Comparison of ENCODE assay signal across 13 cellular contexts in genomic region chr2:122755281-122755780, GRCh38.
"Had no signal": no experiment of that assay in that cellular context is flagged by ENCODE, and none has a peak within 500 bp of the region (broad histone marks: within the 10 kb centered on the region; RNA-seq: fewer than 3 reads in every experiment).

No MANE protein-coding gene starts in this region.

- H3K27ac Mint-ChIP-seq: activated naive CD8-positive, alpha-beta T cell treated with anti-CD3 and anti-CD28 coated beads, Interleukin-2, amount 50 U/mL, for 24 hours; activated T-helper 1 cell treated with anti-CD3 and anti-CD28 coated beads, Interleukin-12 subunit alpha, Interleukin-12 subunit beta, Interleukin-2, Interleukin-4 antibody, amounts not matched to agents 30 ng/mL and 10 ng/mL and 1 ng/mL, durations not matched to agents 14 hours and 24 hours and 36 hours; mesothelial cell of epicardium; stimulated activated memory B cell treated with anti-CD40 and anti-IgM and Interleukin-4, amounts not matched to agents 10 μg/mL and 1 μg/mL and 100 μg/mL, for 72 hours; T-helper 2 cell treated with Interferon-gamma antibody and Interleukin-4, amounts not matched to agents 5 μg/mL and 100 μg/mL, for 36 hours had no signal

- H3K4me1 Mint-ChIP-seq: activated naive CD8-positive, alpha-beta T cell treated with anti-CD3 and anti-CD28 coated beads, Interleukin-2, amount 50 U/mL, for 24 hours; stimulated activated memory B cell treated with anti-CD40 and anti-IgM and Interleukin-4, amounts not matched to agents 10 μg/mL and 1 μg/mL and 100 μg/mL, for 72 hours had no signal

- H3K36me3 Mint-ChIP-seq: mesothelial cell of epicardium; stimulated activated memory B cell treated with anti-CD40 and anti-IgM and Interleukin-4, amounts not matched to agents 10 μg/mL and 1 μg/mL and 100 μg/mL, for 72 hours had no signal

- DNase-seq: activated CD4-positive, alpha-beta T cell treated with anti-CD3 and anti-CD28 coated beads for 4 hours; activated naive CD4-positive, alpha-beta T cell; activated naive CD8-positive, alpha-beta T cell treated with anti-CD3 and anti-CD28 coated beads, Interleukin-2, amount 50 U/mL, for 24 hours; caudate nucleus; effector CD8-positive, alpha-beta T cell; hippocampal formation; kidney glomerular epithelial cell; lower lobe of right lung; tibial artery had no signal

- H3K4me3 Mint-ChIP-seq: activated naive CD8-positive, alpha-beta T cell treated with anti-CD3 and anti-CD28 coated beads, Interleukin-2, amount 50 U/mL, for 24 hours; activated T-helper 1 cell treated with anti-CD3 and anti-CD28 coated beads, Interleukin-12 subunit alpha, Interleukin-12 subunit beta, Interleukin-2, Interleukin-4 antibody, amounts not matched to agents 30 ng/mL and 10 ng/mL and 1 ng/mL, durations not matched to agents 14 hours and 24 hours and 36 hours; mesothelial cell of epicardium; stimulated activated memory B cell treated with anti-CD40 and anti-IgM and Interleukin-4, amounts not matched to agents 10 μg/mL and 1 μg/mL and 100 μg/mL, for 72 hours; T-helper 2 cell treated with Interferon-gamma antibody and Interleukin-4, amounts not matched to agents 5 μg/mL and 100 μg/mL, for 36 hours had no signal

- H3K27me3 Mint-ChIP-seq: activated naive CD8-positive, alpha-beta T cell treated with anti-CD3 and anti-CD28 coated beads, Interleukin-2, amount 50 U/mL, for 24 hours; stimulated activated memory B cell treated with anti-CD40 and anti-IgM and Interleukin-4, amounts not matched to agents 10 μg/mL and 1 μg/mL and 100 μg/mL, for 72 hours had no signal

- ATAC-seq: activated naive CD8-positive, alpha-beta T cell treated with anti-CD3 and anti-CD28 coated beads, Interleukin-2, amount 50 U/mL, for 24 hours; stimulated activated memory B cell treated with anti-CD40 and anti-IgM and Interleukin-4, amounts not matched to agents 10 μg/mL and 1 μg/mL and 100 μg/mL, for 72 hours had no signal
